Comparison of ENCODE assay signal across 8 cellular contexts in the genomic region with DNA sequence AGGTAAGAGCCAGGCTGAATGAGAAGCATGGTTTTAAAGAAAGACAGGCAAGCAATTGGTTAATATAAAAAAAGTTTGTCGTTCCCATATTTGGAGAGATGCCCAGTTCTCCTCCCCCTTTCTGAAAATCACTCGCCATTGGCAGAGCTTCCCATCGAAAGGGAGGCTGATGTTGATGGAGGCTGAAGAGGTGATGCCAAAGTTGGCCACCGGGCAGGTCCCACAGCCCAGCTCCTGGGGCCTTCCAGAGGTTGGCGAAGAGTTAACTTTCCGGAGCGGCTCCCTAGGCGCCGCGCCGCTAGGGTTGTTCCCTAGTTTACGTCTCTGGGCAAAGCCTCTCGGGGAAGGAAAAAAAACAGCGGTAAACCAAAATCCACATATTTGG. TPM values are rescaled to one million over a fixed set of nuclear protein-coding genes. Genes with fewer than 3 reads are reported as not detected.
DNase-seq lines count a peak whose midpoint lies in the region; ATAC-seq and TF ChIP-seq lines count a peak whose summit lies in the region.

No MANE protein-coding gene starts in this region.

- WGBS in esophagus, 2 donors: 2% methylated on average over 14 of the region's 14 CpGs

- no peak for DNase-seq in CD4-positive, alpha-beta T cell
- DNase-seq in HT-29 (ENCODE audit: low spot score) (peak; percentile 41), SJCRH30 (peak; percentile 71 to 81), DMS79 treated with DMSO at 0.1 percent for 48 hours (lab: John Stamatoyannopoulos, UW) (no peak)
- no peak for DNase-seq in naive thymus-derived CD4-positive, alpha-beta T cell

- CTCF ChIA-PET in CD4-positive, alpha-beta T cell (lab: Charles Lee): no interaction called here
- CTCF ChIA-PET in naive thymus-derived CD4-positive, alpha-beta T cell (lab: Charles Lee): no interaction called here

- H3K4me1 ChIP-seq in SJCRH30 (no peaks in the 10 kb centered on the region; the same call in none of the 2 replicates), esophagus (ENCODE audit: control insufficient read depth in 2 of 2, insufficient read depth in 2 of 2, low read length in 1 of 2) (peaks cover 0 to 6% of the 10 kb centered on the region in 2 donors)
- H3K4me1 ChIP-seq in naive thymus-derived CD4-positive, alpha-beta T cell (ENCODE audit: control insufficient read depth in 2 of 2, insufficient read depth in 2 of 2, low read length in 2 of 2): no peaks in the 10 kb centered on the region

- peak overlapping the region; percentile 71 for H3K4me3 Mint-ChIP-seq in CD4-positive, alpha-beta T cell
- H3K4me3 Mint-ChIP-seq in naive thymus-derived CD4-positive, alpha-beta T cell: peak overlapping the region; percentile 59 to 87 (median 70)

- H3K4me1 Mint-ChIP-seq in CD4-positive, alpha-beta T cell (ENCODE audit: low read depth): peaks cover 11% of the 10 kb centered on the region
- H3K4me1 Mint-ChIP-seq in naive thymus-derived CD4-positive, alpha-beta T cell: peaks cover 0 to 12% (median 11%) of the 10 kb centered on the region in 7 donors

- peaks cover 72% of the 10 kb centered on the region for H3K27me3 Mint-ChIP-seq in CD4-positive, alpha-beta T cell
- H3K27me3 Mint-ChIP-seq in naive thymus-derived CD4-positive, alpha-beta T cell: peaks cover 44 to 67% (median 57%) of the 10 kb centered on the region in 5 donors

- no peak for TF ChIP-seq CTCF in CD4-positive, alpha-beta T cell (IDR thresholded peaks at IDR 0.05)

- H3K9me3 ChIP-seq in CD4-positive, alpha-beta T cell (ENCODE audit: control insufficient read depth, low read length): no peaks in the 10 kb centered on the region
- H3K9me3 ChIP-seq in SJCRH30 (replicated peaks): no peaks in the 10 kb centered on the region
- no peaks in the 10 kb centered on the region for H3K9me3 ChIP-seq in esophagus (ENCODE audit: control insufficient read depth in 2 of 2, insufficient read depth in 1 of 2, low read depth in 1 of 2, low read length in 1 of 2)
- H3K9me3 ChIP-seq in naive thymus-derived CD4-positive, alpha-beta T cell (ENCODE audit: control insufficient read depth in 2 of 3, low read length in 3 of 3): no peaks in the 10 kb centered on the region

- H3K27me3 ChIP-seq in CD4-positive, alpha-beta T cell (ENCODE audit: control insufficient read depth, insufficient read depth, low read length): peaks cover 44% of the 10 kb centered on the region
- H3K27me3 ChIP-seq in SJCRH30 (peaks cover 7% of the 10 kb centered on the region; the same call in 1 of the 2 replicates), esophagus (ENCODE audit: control insufficient read depth in 1 of 2, insufficient read depth in 2 of 2, low read length in 2 of 2) (peaks cover 0 to 2% of the 10 kb centered on the region in 2 donors)
- H3K27me3 ChIP-seq in naive thymus-derived CD4-positive, alpha-beta T cell (ENCODE audit: control insufficient read depth in 2 of 2, insufficient read depth in 2 of 2, low read length in 2 of 2): no peaks in the 10 kb centered on the region

- POLR2A ChIA-PET in CD4-positive, alpha-beta T cell (lab: Charles Lee): no interaction called here
- POLR2A ChIA-PET in naive thymus-derived CD4-positive, alpha-beta T cell (lab: Charles Lee): no interaction called here

- H3K36me3 ChIP-seq in SJCRH30: no peaks in the 10 kb centered on the region
- no peaks in the 10 kb centered on the region for H3K36me3 ChIP-seq in esophagus (ENCODE audit: control insufficient read depth in 2 of 2, insufficient read depth in 2 of 2, low read length in 1 of 2)
- no peaks in the 10 kb centered on the region for H3K36me3 ChIP-seq in naive thymus-derived CD4-positive, alpha-beta T cell (ENCODE audit: control insufficient read depth in 2 of 3, insufficient read depth in 3 of 3, low read length in 3 of 3)

- H3K4me3 ChIP-seq in SJCRH30 (peak overlapping the region; percentile 68), esophagus (ENCODE audit: low read depth in 1 of 2, low read length in 2 of 2) (peak overlapping the region; percentile 47 to 61)
- no peak overlapping the region for H3K4me3 ChIP-seq in naive thymus-derived CD4-positive, alpha-beta T cell (ENCODE audit: low read length)

- no peaks in the 10 kb centered on the region for H3K9me3 Mint-ChIP-seq in CD4-positive, alpha-beta T cell
- H3K9me3 Mint-ChIP-seq in naive thymus-derived CD4-positive, alpha-beta T cell: peaks cover 0 to 2% (median 0%) of the 10 kb centered on the region in 11 donors

- no peaks in the 10 kb centered on the region for H3K36me3 Mint-ChIP-seq in CD4-positive, alpha-beta T cell (ENCODE audit: low read depth)
- H3K36me3 Mint-ChIP-seq in naive thymus-derived CD4-positive, alpha-beta T cell: no peaks in the 10 kb centered on the region

- no peak for ATAC-seq in CD4-positive, alpha-beta T cell (ENCODE audit: poor library complexity)
- ATAC-seq in naive thymus-derived CD4-positive, alpha-beta T cell: peak; percentile 8
- no peak for ATAC-seq in GM21526 (IDR thresholded peaks at IDR 0.05; ENCODE audit: low FRiP score, unreplicated experiment)
- ATAC-seq in GM21515 (IDR thresholded peaks at IDR 0.05; ENCODE audit: unreplicated experiment): no peak

- intact Hi-C loops in CD4-positive, alpha-beta T cell (cut with DNase I, micrococcal nuclease): no loop called here
- intact Hi-C loops in naive thymus-derived CD4-positive, alpha-beta T cell (cut with micrococcal nuclease): no loop called here

- no peak overlapping the region for H3K27ac Mint-ChIP-seq in CD4-positive, alpha-beta T cell
- H3K27ac Mint-ChIP-seq in naive thymus-derived CD4-positive, alpha-beta T cell: no peak overlapping the region

- no peak overlapping the region for H3K27ac ChIP-seq in CD4-positive, alpha-beta T cell (ENCODE audit: low read depth, low read length)
- H3K27ac ChIP-seq in SJCRH30: peak overlapping the region; percentile 56
- no peak overlapping the region for H3K27ac ChIP-seq in esophagus (ENCODE audit: low read depth in 2 of 2, low read length in 1 of 2)
- no peak overlapping the region for H3K27ac ChIP-seq in naive thymus-derived CD4-positive, alpha-beta T cell (ENCODE audit: low read depth, low read length)

RNA-seq across cellular contexts. Expression of gene PCOLCE2, which starts 0.8 kb away (rescaled TPM):
- not detected for total RNA-seq in CD4-positive, alpha-beta T cell
- total RNA-seq in HT-29 (2014; rRNA removed; shearing (Covaris generic)): 4.9 and 6.2 TPM in 2 replicates
- total RNA-seq in SJCRH30 (2014; rRNA removed; shearing (Covaris generic)): 12.3 and 16.7 TPM in 2 replicates
- polyA plus RNA-seq in esophagus: 1 to 10 TPM; 1.4 to 1.9 TPM
- total RNA-seq in naive thymus-derived CD4-positive, alpha-beta T cell: not detected
- polyA plus RNA-seq in naive thymus-derived CD4-positive, alpha-beta T cell: not detected

Comparison
In these comparisons a context has a peak if more than half of its experiments do, and no peak if none do; other contexts are left out.
1. DNase-seq: peak in HT-29 (single experiment) and SJCRH30 (2 of 2); none in CD4-positive, alpha-beta T cell (0 of 10), naive thymus-derived CD4-positive, alpha-beta T cell (0 of 9) and DMS79 treated with DMSO at 0.1 percent for 48 hours (single experiment).